In genomic region chr9:6924988-6925563, GRCh38 we compare ENCODE assay signal across 22 cellular contexts.
DNase-seq lines count a peak whose midpoint lies in the region; ATAC-seq and TF ChIP-seq lines count a peak whose summit lies in the region.
"Had no signal": no experiment of that assay in that cellular context is flagged by ENCODE, and none has a peak within 500 bp of the region (broad histone marks: within the 10 kb centered on the region; RNA-seq: fewer than 3 reads in every experiment).

No MANE protein-coding gene starts in this region.

- no peaks in the 10 kb centered on the region for H3K36me3 Mint-ChIP-seq in activated T-cell treated with anti-CD3 and anti-CD28 coated beads, Interleukin-2, amount 50 U/mL, for 72 hours (ENCODE audit: insufficient read depth in 2 of 2)

- DNase-seq in DMS153 (lab: John Stamatoyannopoulos, UW): peak; percentile 17
- DNase-seq in DMS153 treated with DMSO at 0.1 percent for 48 hours (lab: John Stamatoyannopoulos, UW; ENCODE audit: unreplicated experiment): no peak
- peak; percentile 39 for DNase-seq in NCI-H69 (lab: John Stamatoyannopoulos, UW)
- DNase-seq in left cardiac atrium: no peak
- DNase-seq in activated T-cell treated with anti-CD3 and anti-CD28 coated beads, Interleukin-2, amount 50 U/mL, for 72 hours: no peak
- no peak for DNase-seq in esophagus squamous epithelium (lab: John Stamatoyannopoulos, UW)
- DNase-seq: activated CD4-positive, alpha-beta memory T cell treated with anti-CD3 and anti-CD28 coated beads for 36 hours; activated gamma-delta T cell treated with Interleukin-2 at 50 U/mL for 16 hours; AML-193; erythroblast; Karpas-422; mucosa of descending colon; NCI-H1048; NCI-H526; SJCRH30; stimulated activated CD8-positive, alpha-beta memory T cell treated with anti-CD3 and anti-CD28 coated beads, Interleukin-4, amount 100 ng/mL, for 48 hours; uterus had no signal

- H3K36me3 ChIP-seq in neural cell (ENCODE audit: insufficient read depth, low read length): no peaks in the 10 kb centered on the region
- peaks cover 0 to 11% (median 0%) of the 10 kb centered on the region in 3 donors for H3K36me3 ChIP-seq in esophagus squamous epithelium
- H3K36me3 ChIP-seq: HAP-1, SJCRH30, uterus had no signal

- H3K79me2 ChIP-seq in neural cell (replicated peaks; ENCODE audit: insufficient read depth, low read length): no peaks in the 10 kb centered on the region

- H3K4me3 ChIP-seq in neural cell (ENCODE audit: low read length): no peak overlapping the region
- no peak overlapping the region for H3K4me3 ChIP-seq in esophagus squamous epithelium
- H3K4me3 ChIP-seq: HAP-1, mucosa of descending colon, SJCRH30, uterus had no signal

- no peak for TF ChIP-seq POLR2A in esophagus squamous epithelium (IDR thresholded peaks at IDR 0.05)

- no peaks in the 10 kb centered on the region for H3K27me3 Mint-ChIP-seq in activated T-cell treated with anti-CD3 and anti-CD28 coated beads, Interleukin-2, amount 50 U/mL, for 72 hours (ENCODE audit: low read depth)
- H3K27me3 Mint-ChIP-seq: activated CD4-positive, alpha-beta memory T cell treated with anti-CD3 and anti-CD28 coated beads for 36 hours had no signal

- H3F3A ChIP-seq in neural cell (ENCODE audit: insufficient read depth, low read length, poor library complexity, severe bottlenecking): no peaks in the 10 kb centered on the region

- peaks cover 0 to 5% (median 0%) of the 10 kb centered on the region in 3 donors for H3K4me1 ChIP-seq in esophagus squamous epithelium
- H3K4me1 ChIP-seq: SJCRH30, uterus had no signal

- H3K4me1 Mint-ChIP-seq in activated T-cell treated with anti-CD3 and anti-CD28 coated beads, Interleukin-2, amount 50 U/mL, for 72 hours (ENCODE audit: low read depth): peaks cover 41% of the 10 kb centered on the region

- peak; percentile 30 to 77 for ATAC-seq in left cardiac atrium
- no peak for ATAC-seq in GM18519 (IDR thresholded peaks at IDR 0.05; ENCODE audit: low FRiP score, unreplicated experiment)
- no peak for ATAC-seq in activated T-cell treated with anti-CD3 and anti-CD28 coated beads, Interleukin-2, amount 50 U/mL, for 72 hours (replicated peaks in 1 of 2)
- ATAC-seq: mucosa of descending colon had no signal

- H3K9ac ChIP-seq in neural cell (ENCODE audit: low read length): no peak overlapping the region

- H4K20me1 ChIP-seq in neural cell (ENCODE audit: insufficient read depth): no peaks in the 10 kb centered on the region

- H3K27ac ChIP-seq in neural cell (ENCODE audit: low read length): no peak overlapping the region
- no peak overlapping the region for H3K27ac ChIP-seq in esophagus squamous epithelium
- H3K27ac ChIP-seq: 22Rv1, SJCRH30, uterus had no signal

- no peak for TF ChIP-seq CTCF in neural cell (IDR thresholded peaks at IDR 0.05; ENCODE audit: poor library complexity, severe bottlenecking)
- TF ChIP-seq CTCF in esophagus squamous epithelium (IDR thresholded peaks at IDR 0.05): no peak

- H3K27me3 ChIP-seq in neural cell (ENCODE audit: insufficient read depth, low read depth, low read length) (no peaks in the 10 kb centered on the region), esophagus squamous epithelium (no peaks in the 10 kb centered on the region)
- H3K27me3 ChIP-seq: dorsolateral prefrontal cortex, SJCRH30, uterus had no signal

- H3K9me3 ChIP-seq in neural cell (ENCODE audit: low read length) (no peaks in the 10 kb centered on the region), esophagus squamous epithelium (no peaks in the 10 kb centered on the region)
- H3K9me3 ChIP-seq: HAP-1, mucosa of descending colon, SJCRH30, uterus had no signal

- H3K9me2 ChIP-seq in neural cell (ENCODE audit: insufficient read depth, low read length): no peaks in the 10 kb centered on the region

- intact Hi-C loops in left cardiac atrium (cut with DNase I) (no loop called here), esophagus squamous epithelium (cut with DNase I) (no loop called here)

- no peak overlapping the region for H3K27ac Mint-ChIP-seq in activated T-cell treated with anti-CD3 and anti-CD28 coated beads, Interleukin-2, amount 50 U/mL, for 72 hours
- H3K27ac Mint-ChIP-seq: activated CD4-positive, alpha-beta memory T cell treated with anti-CD3 and anti-CD28 coated beads for 36 hours had no signal

- H3K9me3 Mint-ChIP-seq in activated T-cell treated with anti-CD3 and anti-CD28 coated beads, Interleukin-2, amount 50 U/mL, for 72 hours: no peaks in the 10 kb centered on the region
- H3K9me3 Mint-ChIP-seq: activated CD4-positive, alpha-beta memory T cell treated with anti-CD3 and anti-CD28 coated beads for 36 hours had no signal

- 90 to 94% methylated on average over 8 of the region's 8 CpGs for WGBS in esophagus squamous epithelium, 2 donors

- peak; percentile 22 for TF ChIP-seq EP300 in neural cell (conservative IDR thresholded peaks at IDR 0.05; ENCODE audit: poor library complexity, severe bottlenecking)

- H3K4me2 ChIP-seq in neural cell (ENCODE audit: low read length): no peak overlapping the region

- no peak for TF ChIP-seq RAD21 in neural cell (conservative IDR thresholded peaks at IDR 0.05)

- H3K4me3 Mint-ChIP-seq in activated T-cell treated with anti-CD3 and anti-CD28 coated beads, Interleukin-2, amount 50 U/mL, for 72 hours: no peak overlapping the region
- H3K4me3 Mint-ChIP-seq: activated CD4-positive, alpha-beta memory T cell treated with anti-CD3 and anti-CD28 coated beads for 36 hours had no signal

- no peak overlapping the region for H2AFZ ChIP-seq in neural cell (ENCODE audit: low read depth, low read length)

TF ChIP-seq in neural cell, 6 proteins besides CTCF, POLR2A, EP300 and RAD21:
- TF ChIP-seq REST (IDR thresholded peaks at IDR 0.05; ENCODE audit: borderline replicate concordance) (no peak), MXI1 (conservative IDR thresholded peaks at IDR 0.05; ENCODE audit: poor library complexity, severe bottlenecking) (no peak), EZH2 (IDR thresholded peaks at IDR 0.05; ENCODE audit: borderline replicate concordance, insufficient read depth, low read length, poor library complexity, severe bottlenecking) (no peak), SMC3 (conservative IDR thresholded peaks at IDR 0.05; ENCODE audit: poor library complexity) (no peak), TAF1 (IDR thresholded peaks at IDR 0.05; ENCODE audit: low read depth) (no peak), POLR2AphosphoS5 (IDR thresholded peaks at IDR 0.05) (peak; percentile 44)

Comparison
In these comparisons a context has a peak if more than half of its experiments do, and no peak if none do; other contexts are left out.
1. DNase-seq: peak in DMS153 (single experiment) and NCI-H69 (single experiment); none in DMS153 treated with DMSO at 0.1 percent for 48 hours (single experiment), left cardiac atrium (single experiment), activated T-cell treated with anti-CD3 and anti-CD28 coated beads, Interleukin-2, amount 50 U/mL, for 72 hours (0 of 2) and esophagus squamous epithelium (single experiment).
2. ATAC-seq: peak in left cardiac atrium (2 of 2); none in GM18519 (single experiment) and activated T-cell treated with anti-CD3 and anti-CD28 coated beads, Interleukin-2, amount 50 U/mL, for 72 hours (0 of 2).